In the genomic region with DNA sequence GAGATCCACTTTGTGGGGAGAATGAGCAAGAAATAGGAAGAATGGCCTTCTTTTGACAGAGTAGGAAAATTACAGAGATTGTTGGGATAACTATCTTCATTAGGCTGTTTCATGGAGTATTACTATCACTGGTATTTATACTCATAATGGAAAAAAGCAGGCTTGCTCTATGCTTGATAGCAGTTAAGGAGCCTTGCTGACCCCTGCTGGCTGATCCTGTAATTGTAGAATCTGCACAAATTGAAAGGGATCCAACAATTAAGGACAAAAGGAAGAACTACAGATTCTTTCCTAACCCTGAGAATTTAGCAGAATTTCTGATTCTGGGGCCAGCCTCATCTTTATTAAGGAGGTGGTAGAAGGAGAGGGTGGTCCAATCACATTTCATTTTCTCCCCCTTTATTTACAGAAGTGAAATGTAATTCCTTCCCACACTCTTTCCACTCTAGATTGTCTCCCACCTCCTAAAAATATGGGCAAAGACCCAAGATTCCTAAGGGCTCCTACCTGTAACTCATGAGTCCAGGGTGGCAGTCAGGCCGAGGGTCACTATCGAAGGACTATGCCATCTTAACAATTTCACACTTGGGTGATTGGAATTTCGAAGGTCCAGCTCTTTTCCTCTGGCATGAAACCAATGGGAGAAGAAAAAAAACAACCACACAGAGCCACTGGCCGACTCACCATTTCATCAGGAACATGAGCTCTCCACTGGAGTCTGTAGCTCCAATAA, we compare ENCODE assay signal across 8 cellular contexts. TPM values are rescaled to one million over a fixed set of nuclear protein-coding genes. Genes with fewer than 3 reads are reported as not detected.
DNase-seq lines count a peak whose midpoint lies in the region; ATAC-seq, FAIRE-seq and TF ChIP-seq lines count a peak whose summit lies in the region.

No MANE protein-coding gene starts in this region.

- H3K4me3 Mint-ChIP-seq in WTC11 = no peak overlapping the region

- H3K27ac Mint-ChIP-seq in WTC11 = peak overlapping the region; percentile 55

- DNase-seq in NCI-H2107 treated with DMSO at 0.1 percent for 48 hours (lab: John Stamatoyannopoulos, UW; ENCODE audit: unreplicated experiment) (peak; percentile 21), NCI-H2107 (lab: John Stamatoyannopoulos, UW) (no peak), NCI-H2029 treated with DMSO at 0.1 percent for 48 hours (lab: John Stamatoyannopoulos, UW) (peak; percentile 30), WTC11 (ENCODE audit: low spot score) (peak; percentile 80), bronchial epithelial cell (ENCODE audit: low read depth) (peak; percentile 68), kidney tubule cell (ENCODE audit: low spot score) (peak; percentile 94)
- peak; percentile 72 for DNase-seq in stimulated activated CD4-positive, alpha-beta T cell treated with anti-CD3 and anti-CD28 coated beads, Interleukin-2, amount 100 ng/mL, for 4 hours (ENCODE audit: low read depth)

- H3K4me1 Mint-ChIP-seq in WTC11 = no peaks in the 10 kb centered on the region

- H3K27me3 Mint-ChIP-seq in WTC11 (ENCODE audit: low read depth) = no peaks in the 10 kb centered on the region

- ATAC-seq in WTC11 (peak; percentile 67), GM18505 (IDR thresholded peaks at IDR 0.05; ENCODE audit: unreplicated experiment) (no peak)

- no peak for TF ChIP-seq POLR2A in GM18505 (IDR thresholded peaks at IDR 0.05; ENCODE audit: borderline replicate concordance, extremely low read depth, insufficient read depth, insufficient read length)

- no peak for FAIRE-seq in bronchial epithelial cell (lab: Jason Lieb, UNC)

- H3K36me3 ChIP-seq in bronchial epithelial cell (ENCODE audit: control insufficient read depth, insufficient read depth, low read length) = peaks cover 10% of the 10 kb centered on the region

- CTCF ChIA-PET in WTC11 (lab: Charles Lee) = interaction anchor here (0.6 to 3.8 kb wide), 9 partner anchors 15 to 562 kb away, joined by 3 to 16 read pairs (median 4); no protein-coding TSS in a partner anchor

- peaks cover 57% of the 10 kb centered on the region for H3K36me3 Mint-ChIP-seq in WTC11

- no peak overlapping the region for H3K4me3 ChIP-seq in bronchial epithelial cell (ENCODE audit: low read depth, low read length)

- TF ChIP-seq CTCF in WTC11 (IDR thresholded peaks at IDR 0.05) (peak; percentile 35; the same call in 1 of the 2 replicates), bronchial epithelial cell (IDR thresholded peaks at IDR 0.05; ENCODE audit: insufficient read depth, low read length, severe bottlenecking) (peak; percentile 70)

- POLR2A ChIA-PET in WTC11 (lab: Charles Lee) = interaction anchor here (0.7 kb wide), 1 partner anchor 50 kb away, joined by 7 read pairs; no protein-coding TSS in a partner anchor

- no peaks in the 10 kb centered on the region for H3K9me3 Mint-ChIP-seq in WTC11

- no peaks in the 10 kb centered on the region for H3K27me3 ChIP-seq in bronchial epithelial cell (ENCODE audit: control insufficient read depth, insufficient read depth, low read length)

TF ChIP-seq in WTC11, 78 proteins besides CTCF, POLR2A, EP300 and RAD21:
- no peak for TF ChIP-seq HMGA2 (CRISPR knock-in tag; IDR thresholded peaks at IDR 0.05)
- no peak for TF ChIP-seq RELA (CRISPR knock-in tag; IDR thresholded peaks at IDR 0.05; ENCODE audit: borderline replicate concordance)
- no peak for TF ChIP-seq FOXJ3 (CRISPR knock-in tag; IDR thresholded peaks at IDR 0.05; ENCODE audit: borderline replicate concordance)
- TF ChIP-seq ZNF416 (CRISPR knock-in tag; IDR thresholded peaks at IDR 0.05) = no peak
- no peak for TF ChIP-seq ZNF396 (CRISPR knock-in tag; IDR thresholded peaks at IDR 0.05; ENCODE audit: borderline replicate concordance)
- no peak for TF ChIP-seq SMAD4 (CRISPR knock-in tag; IDR thresholded peaks at IDR 0.05)
- TF ChIP-seq ZNF263 (CRISPR knock-in tag; IDR thresholded peaks at IDR 0.05; ENCODE audit: low read depth) = no peak
- no peak for TF ChIP-seq ATF1 (CRISPR knock-in tag; IDR thresholded peaks at IDR 0.05)
- no peak for TF ChIP-seq GTF2I (CRISPR knock-in tag; conservative IDR thresholded peaks at IDR 0.05)

RNA-seq across cellular contexts. Expression of a gene that starts 26.3 kb away (rescaled TPM):
- total RNA-seq in WTC11 (2021) (130 to 149 TPM (median 131 TPM) in 3 replicates), bronchial epithelial cell (84.2 and 176 TPM in 2 replicates)

RNA-seq across cellular contexts. Expression of a gene that starts 26.8 kb away (rescaled TPM):
- total RNA-seq in WTC11 (2021) (162 to 167 TPM (median 165 TPM) in 3 replicates), bronchial epithelial cell (22.1 and 27.5 TPM in 2 replicates)

RNA-seq across cellular contexts. Expression of a gene that starts 33.1 kb away (rescaled TPM):
- total RNA-seq in WTC11 (2021) = 19.3 to 24.5 TPM (median 20.1 TPM) in 3 replicates
- 14.7 and 22.7 TPM in 2 replicates for total RNA-seq in bronchial epithelial cell

RNA-seq across cellular contexts. Expression of a gene that starts 36.9 kb away (rescaled TPM):
- 0.37 to 0.44 TPM in 2 of 3 replicates, not detected in the other for total RNA-seq in WTC11 (2021)
- 8.2 and 21.4 TPM in 2 replicates for total RNA-seq in bronchial epithelial cell
